In genomic region chr2:2025803-2026202, GRCh38 we compare ENCODE assay signal across 15 cellular contexts.
DNase-seq lines count a peak whose midpoint lies in the region; ATAC-seq and TF ChIP-seq lines count a peak whose summit lies in the region.
"Had no signal": no experiment of that assay in that cellular context is flagged by ENCODE, and none has a peak within 500 bp of the region (broad histone marks: within the 10 kb centered on the region; RNA-seq: fewer than 3 reads in every experiment).

No MANE protein-coding gene starts in this region.

- H3K27ac ChIP-seq in dorsolateral prefrontal cortex = peak overlapping the region in 49 of 59 donors; percentile 4 to 92 (median 72)
- H3K27ac ChIP-seq: BLaER1 treated with 17β-estradiol and CSF1 and Interleukin-3, amounts not matched to agents 10 nM and 100 nM had no signal

- no peaks in the 10 kb centered on the region for H3K36me3 Mint-ChIP-seq in osteocyte (ENCODE audit: unreplicated experiment)
- no peaks in the 10 kb centered on the region for H3K36me3 Mint-ChIP-seq in effector memory CD8-positive, alpha-beta T cell (ENCODE audit: insufficient read depth)
- H3K36me3 Mint-ChIP-seq: CD8-positive, alpha-beta T cell had no signal

- TF ChIP-seq CTCF in dorsolateral prefrontal cortex (IDR thresholded peaks at IDR 0.05 in 54 of 56, conservative IDR thresholded peaks at IDR 0.05 in 2 of 56; ENCODE audit: low read depth in 1 of 56, partially characterized antibody in 56 of 56) (no peak), osteocyte (IDR thresholded peaks at IDR 0.05) (no peak)

- ATAC-seq in left cardiac atrium = peak; percentile 21
- no peak for ATAC-seq in effector memory CD8-positive, alpha-beta T cell (replicated peaks)
- ATAC-seq: CD8-positive, alpha-beta T cell had no signal

- intact Hi-C loops in left cardiac atrium (cut with DNase I) = no loop called here
- intact Hi-C loops in cardiac septum (cut with DNase I) = no loop called here
- intact Hi-C loops in dorsolateral prefrontal cortex (cut with DNase I) = no loop called here

- H3K9me3 Mint-ChIP-seq in osteocyte (ENCODE audit: unreplicated experiment) = no peaks in the 10 kb centered on the region
- peaks cover 0 to 2% of the 10 kb centered on the region in 2 donors for H3K9me3 Mint-ChIP-seq in effector memory CD8-positive, alpha-beta T cell
- H3K9me3 Mint-ChIP-seq: CD8-positive, alpha-beta T cell had no signal

- H3K4me3 Mint-ChIP-seq in osteocyte (ENCODE audit: unreplicated experiment) = no peak overlapping the region
- no peak overlapping the region for H3K4me3 Mint-ChIP-seq in effector memory CD8-positive, alpha-beta T cell
- H3K4me3 Mint-ChIP-seq: CD8-positive, alpha-beta T cell; H9 had no signal

- no peaks in the 10 kb centered on the region for H3K27me3 ChIP-seq in dorsolateral prefrontal cortex
- H3K27me3 ChIP-seq: BLaER1 treated with 17β-estradiol and CSF1 and Interleukin-3, amounts not matched to agents 10 nM and 100 nM had no signal

- peaks cover 14% of the 10 kb centered on the region for H3K4me1 Mint-ChIP-seq in osteocyte (ENCODE audit: unreplicated experiment)
- no peaks in the 10 kb centered on the region for H3K4me1 Mint-ChIP-seq in effector memory CD8-positive, alpha-beta T cell (ENCODE audit: low read depth in 2 of 2)

- DNase-seq in left cardiac atrium (no peak), cardiac septum (ENCODE audit: low spot score) (no peak), dorsolateral prefrontal cortex (no peak), osteocyte (ENCODE audit: extremely low spot score, unreplicated experiment) (no peak), NCI-H446 treated with DMSO at 0.1 percent for 48 hours (lab: John Stamatoyannopoulos, UW) (no peak)
- DNase-seq in activated CD4-positive, alpha-beta T cell treated with anti-CD3 and anti-CD28 coated beads for 4 hours = no peak
- no peak for DNase-seq in effector memory CD8-positive, alpha-beta T cell
- DNase-seq: 8988T; Calu3; CD8-positive, alpha-beta T cell; DMS79 treated with DMSO at 0.1 percent for 48 hours; GF-D8; GOT3; H9 had no signal

- no peak overlapping the region for H3K4me3 ChIP-seq in dorsolateral prefrontal cortex
- H3K4me3 ChIP-seq: BLaER1 treated with 17β-estradiol and CSF1 and Interleukin-3, amounts not matched to agents 10 nM and 100 nM had no signal

- peak overlapping the region; percentile 34 for H3K27ac Mint-ChIP-seq in osteocyte (ENCODE audit: unreplicated experiment)
- H3K27ac Mint-ChIP-seq in effector memory CD8-positive, alpha-beta T cell = no peak overlapping the region
- H3K27ac Mint-ChIP-seq: CD8-positive, alpha-beta T cell had no signal

- H3K27me3 Mint-ChIP-seq in osteocyte (ENCODE audit: unreplicated experiment) = no peaks in the 10 kb centered on the region
- H3K27me3 Mint-ChIP-seq in effector memory CD8-positive, alpha-beta T cell = no peaks in the 10 kb centered on the region
